In the genomic region with DNA sequence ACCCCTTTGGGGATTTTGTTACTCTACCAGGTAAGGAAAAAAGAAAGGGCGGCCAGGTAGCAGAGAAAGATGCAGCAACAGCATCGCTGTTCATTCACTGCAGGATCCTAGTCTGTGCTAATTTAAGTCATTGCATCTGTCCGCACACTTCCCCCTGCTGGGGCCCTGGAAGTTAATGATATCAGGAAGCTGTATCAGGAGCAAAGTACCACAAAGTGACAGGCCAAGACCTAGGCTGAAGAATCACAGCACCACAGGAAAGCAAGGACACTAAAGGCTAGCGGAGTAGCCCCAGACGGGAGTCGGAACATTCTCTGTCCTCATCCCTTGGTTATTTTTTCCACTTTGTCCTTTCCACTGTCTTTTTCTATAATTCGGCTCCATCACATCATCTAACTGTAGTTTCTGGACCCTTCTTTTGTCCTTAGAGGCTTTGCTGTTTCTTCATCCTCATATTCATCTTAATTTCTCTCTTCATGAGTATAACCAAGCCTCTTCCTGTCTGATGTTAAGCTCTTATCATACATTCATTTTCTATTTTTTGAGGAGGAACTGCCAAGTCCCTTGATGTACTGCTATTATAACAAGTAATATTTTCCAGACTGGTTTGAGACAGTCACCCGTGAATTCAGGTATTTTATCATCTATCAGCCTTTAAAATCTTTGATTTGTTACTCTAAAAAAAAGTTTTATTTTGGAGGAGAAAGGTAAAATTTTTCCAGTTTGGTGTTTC, we compare ENCODE assay signal across 12 cellular contexts. TPM values are rescaled to one million over a fixed set of nuclear protein-coding genes. Genes with fewer than 3 reads are reported as not detected.
DNase-seq lines count a peak whose midpoint lies in the region; ATAC-seq and TF ChIP-seq lines count a peak whose summit lies in the region.
"Had no signal": no experiment of that assay in that cellular context is flagged by ENCODE, and none has a peak within 500 bp of the region (broad histone marks: within the 10 kb centered on the region; RNA-seq: fewer than 3 reads in every experiment).

No MANE protein-coding gene starts in this region.

- H3K4me3 Mint-ChIP-seq in CD4-positive, CD25-positive, alpha-beta regulatory T cell = peak overlapping the region; percentile 13 to 76 (median 68)
- no peak overlapping the region for H3K4me3 Mint-ChIP-seq in CD14-positive monocyte

- H3K27ac ChIP-seq in CD4-positive, CD25-positive, alpha-beta regulatory T cell (ENCODE audit: insufficient read depth, low read length, poor library complexity, severe bottlenecking) = peak overlapping the region; percentile 52
- H3K27ac ChIP-seq in osteoblast (ENCODE audit: low read depth, low read length) = no peak overlapping the region
- H3K27ac ChIP-seq in sigmoid colon = no peak overlapping the region

- H3K27ac Mint-ChIP-seq in CD4-positive, CD25-positive, alpha-beta regulatory T cell = peak overlapping the region; percentile 66 to 98 (median 91)
- H3K27ac Mint-ChIP-seq in CD14-positive monocyte = no peak overlapping the region

- no peaks in the 10 kb centered on the region for H3K9me3 ChIP-seq in CD4-positive, CD25-positive, alpha-beta regulatory T cell (ENCODE audit: control insufficient read depth in 2 of 2, low read length in 2 of 2)
- H3K9me3 ChIP-seq in endocrine pancreas (ENCODE audit: control insufficient read depth, low read length) (no peaks in the 10 kb centered on the region), osteoblast (ENCODE audit: low read depth, low read length) (no peaks in the 10 kb centered on the region), sigmoid colon (no peaks in the 10 kb centered on the region)

- no peaks in the 10 kb centered on the region for H3K27me3 ChIP-seq in CD4-positive, CD25-positive, alpha-beta regulatory T cell (ENCODE audit: control insufficient read depth, insufficient read depth, low read length)
- H3K27me3 ChIP-seq in endocrine pancreas (ENCODE audit: control insufficient read depth, insufficient read depth, low read length) = no peaks in the 10 kb centered on the region
- no peaks in the 10 kb centered on the region for H3K27me3 ChIP-seq in osteoblast (ENCODE audit: insufficient read depth, low read length)
- no peaks in the 10 kb centered on the region for H3K27me3 ChIP-seq in sigmoid colon

- intact Hi-C loops in sigmoid colon (cut with DNase I) = no loop called here
- intact Hi-C loops in CD14-positive monocyte (cut with micrococcal nuclease) = no loop called here

- peaks cover 42% of the 10 kb centered on the region for H3K4me1 ChIP-seq in CD4-positive, CD25-positive, alpha-beta regulatory T cell (ENCODE audit: control insufficient read depth, insufficient read depth, low read length, poor library complexity, severe bottlenecking)
- peaks cover 10% of the 10 kb centered on the region for H3K4me1 ChIP-seq in endocrine pancreas (ENCODE audit: control insufficient read depth, insufficient read depth, low read length)
- no peaks in the 10 kb centered on the region for H3K4me1 ChIP-seq in osteoblast (ENCODE audit: insufficient read depth, low read length)
- H3K4me1 ChIP-seq in sigmoid colon = peaks cover 0 to 26% (median 20%) of the 10 kb centered on the region in 4 donors

- peak overlapping the region; percentile 69 for H3K4me3 ChIP-seq in CD4-positive, CD25-positive, alpha-beta regulatory T cell (ENCODE audit: low read depth, low read length)
- H3K4me3 ChIP-seq in endocrine pancreas (ENCODE audit: control insufficient read depth, insufficient read depth, low read length) (peak overlapping the region; percentile 27), osteoblast (ENCODE audit: insufficient read depth, low read length) (no peak overlapping the region), sigmoid colon (no peak overlapping the region)

- H3K27me3 Mint-ChIP-seq in CD4-positive, CD25-positive, alpha-beta regulatory T cell = no peaks in the 10 kb centered on the region
- peaks cover 0 to 1% (median 0%) of the 10 kb centered on the region in 3 donors for H3K27me3 Mint-ChIP-seq in CD14-positive monocyte (ENCODE audit: low read depth in 3 of 3)

- peak; percentile 17 to 50 for ATAC-seq in CD4-positive, CD25-positive, alpha-beta regulatory T cell (ENCODE audit: low read depth in 2 of 2)
- no peak for ATAC-seq in GM21723 (IDR thresholded peaks at IDR 0.05; ENCODE audit: unreplicated experiment)

- peaks cover 0 to 4% (median 0%) of the 10 kb centered on the region in 7 donors for H3K9me3 Mint-ChIP-seq in CD4-positive, CD25-positive, alpha-beta regulatory T cell
- H3K9me3 Mint-ChIP-seq in CD14-positive monocyte = peaks cover 0 to 2% (median 0%) of the 10 kb centered on the region in 7 donors

- H2AFZ ChIP-seq in osteoblast (ENCODE audit: low read length) = no peak overlapping the region

- DNase-seq in CD4-positive, CD25-positive, alpha-beta regulatory T cell = no peak
- peak; percentile 1 for DNase-seq in MV-4-11 (lab: John Stamatoyannopoulos, UW)
- DNase-seq in osteoblast (ENCODE audit: insufficient read length, low spot score, missing footprints) = peak; percentile 10
- DNase-seq in NCI-H345 treated with DMSO at 0.1 percent for 48 hours (lab: John Stamatoyannopoulos, UW; ENCODE audit: unreplicated experiment) = no peak
- no peak for DNase-seq in sigmoid colon
- DNase-seq in CD14-positive monocyte (ENCODE audit: low spot score) = no peak
- DNase-seq: Calu3, foreskin melanocyte, KG1, midbrain had no signal

- peaks cover 3% of the 10 kb centered on the region for H4K20me1 ChIP-seq in osteoblast (ENCODE audit: insufficient read depth, low read length)

- peaks cover 22% of the 10 kb centered on the region for H3K36me3 Mint-ChIP-seq in CD4-positive, CD25-positive, alpha-beta regulatory T cell
- H3K36me3 Mint-ChIP-seq in CD14-positive monocyte = no peaks in the 10 kb centered on the region

- WGBS in sigmoid colon, 2 donors = 75 to 79% methylated on average over 8 of the region's 8 CpGs

- peaks cover 43 to 76% (median 60%) of the 10 kb centered on the region in 4 donors for H3K4me1 Mint-ChIP-seq in CD4-positive, CD25-positive, alpha-beta regulatory T cell
- peaks cover 14% of the 10 kb centered on the region for H3K4me1 Mint-ChIP-seq in CD14-positive monocyte

- H3K36me3 ChIP-seq in CD4-positive, CD25-positive, alpha-beta regulatory T cell (ENCODE audit: control insufficient read depth, insufficient read depth, low read length) = peaks cover 11% of the 10 kb centered on the region
- H3K36me3 ChIP-seq in endocrine pancreas (ENCODE audit: control insufficient read depth, insufficient read depth, low read length) = no peaks in the 10 kb centered on the region
- H3K36me3 ChIP-seq in osteoblast (ENCODE audit: insufficient read depth, low read length) = no peaks in the 10 kb centered on the region
- H3K36me3 ChIP-seq in sigmoid colon = no peaks in the 10 kb centered on the region

- TF ChIP-seq EP300 in sigmoid colon (IDR thresholded peaks at IDR 0.05) = no peak

- no peaks in the 10 kb centered on the region for H3K79me2 ChIP-seq in osteoblast (ENCODE audit: insufficient read depth, low read length)

- TF ChIP-seq CTCF in osteoblast (IDR thresholded peaks at IDR 0.05; ENCODE audit: extremely low read depth, low read depth, low read length) (no peak), sigmoid colon (IDR thresholded peaks at IDR 0.05) (no peak), CD14-positive monocyte (IDR thresholded peaks at IDR 0.05) (no peak)

- H3K9ac ChIP-seq in endocrine pancreas (ENCODE audit: control insufficient read depth, insufficient read depth, low read length) = no peak overlapping the region

- no peak for TF ChIP-seq POLR2A in sigmoid colon (IDR thresholded peaks at IDR 0.05)

- H3K4me2 ChIP-seq in osteoblast (ENCODE audit: insufficient read depth, low read length) = no peak overlapping the region

RNA-seq across cellular contexts. Expression of a gene that starts 28.4 kb away (rescaled TPM):
- total RNA-seq in CD4-positive, CD25-positive, alpha-beta regulatory T cell = 108 TPM
- polyA plus RNA-seq in CD4-positive, CD25-positive, alpha-beta regulatory T cell = 10 to 100 TPM; 29.4 to 40.7 (median 30.2) TPM
- total RNA-seq in osteoblast = 5.1 and 5.3 TPM in 2 replicates
- total RNA-seq in sigmoid colon = 10 to 100 TPM in 3 of 4 donors, 1 to 10 TPM in 1; 8.6 to 13.8 (median 11.2) TPM
- 10 to 100 TPM; 13.8 to 27.3 (median 21.1) TPM for polyA plus RNA-seq in sigmoid colon
- under 1 TPM; 0.04 to 0.46 TPM for polyA plus RNA-seq in CD14-positive monocyte

Comparison
In these comparisons a context has a peak if more than half of its experiments do, and no peak if none do; other contexts are left out.
1. DNase-seq: peak in MV-4-11 (single experiment) and osteoblast (single experiment); none in CD4-positive, CD25-positive, alpha-beta regulatory T cell (0 of 3), NCI-H345 treated with DMSO at 0.1 percent for 48 hours (single experiment), sigmoid colon (single experiment) and CD14-positive monocyte (single experiment).
2. H3K4me3 ChIP-seq: peak in CD4-positive, CD25-positive, alpha-beta regulatory T cell (single experiment) and endocrine pancreas (single experiment); none in osteoblast (single experiment) and sigmoid colon (0 of 4).
3. H3K27ac Mint-ChIP-seq: peak in CD4-positive, CD25-positive, alpha-beta regulatory T cell (3 of 3); none in CD14-positive monocyte (0 of 7).
4. H3K4me3 Mint-ChIP-seq: peak in CD4-positive, CD25-positive, alpha-beta regulatory T cell (4 of 4); none in CD14-positive monocyte (0 of 2).